Comparison of ENCODE assay signal across 13 cellular contexts in genomic region chr10:75042292-75042974, GRCh38.
DNase-seq lines count a peak whose midpoint lies in the region; ATAC-seq and TF ChIP-seq lines count a peak whose summit lies in the region.
"Had no signal": no experiment of that assay in that cellular context is flagged by ENCODE, and none has a peak within 500 bp of the region (broad histone marks: within the 10 kb centered on the region; RNA-seq: fewer than 3 reads in every experiment).

No MANE protein-coding gene starts in this region.

- H3K27ac ChIP-seq in muscle layer of colon (ENCODE audit: low read depth, low read length) = peak overlapping the region; percentile 55
- H3K27ac ChIP-seq: neutrophil, SJSA1, vagina had no signal

- H3K9ac ChIP-seq in muscle layer of colon (ENCODE audit: low read length) = no peak overlapping the region

- H3K9me3 ChIP-seq in muscle layer of colon (ENCODE audit: low read length) = no peaks in the 10 kb centered on the region
- H3K9me3 ChIP-seq: neutrophil, SJSA1, vagina had no signal

- no peaks in the 10 kb centered on the region for H3K27me3 ChIP-seq in muscle layer of colon (ENCODE audit: control insufficient read depth in 1 of 2, insufficient read depth in 2 of 2, low read length in 2 of 2)
- H3K27me3 ChIP-seq: SJSA1, vagina had no signal

- DNase-seq in AG20443 (ENCODE audit: low spot score) = peak; percentile 66
- peak; percentile 91 for DNase-seq in HFF-Myc (ENCODE audit: extremely low read depth, low read depth)
- DNase-seq in astrocyte of the hippocampus (ENCODE audit: low read depth, low spot score) = peak; percentile 69
- no peak for DNase-seq in CD1c-positive myeloid dendritic cell (ENCODE audit: extremely low spot score)
- DNase-seq in NOMO-1 treated with dmso at 0.1 percent for 144 hours (lab: John Stamatoyannopoulos, UW; ENCODE audit: unreplicated experiment) = no peak
- DNase-seq: DMS79, NCI-H187 treated with DMSO at 0.1 percent for 48 hours had no signal

- no peaks in the 10 kb centered on the region for H3K36me3 ChIP-seq in muscle layer of colon (ENCODE audit: insufficient read depth, low read length)
- H3K36me3 ChIP-seq: neutrophil, SJSA1, vagina had no signal

- TF ChIP-seq CTCF in HFF-Myc (IDR thresholded peaks at IDR 0.05; ENCODE audit: low read depth, low read length, missing control alignments) = no peak

- ATAC-seq in GM19328 (IDR thresholded peaks at IDR 0.05; ENCODE audit: unreplicated experiment) (no peak), GM19397 (IDR thresholded peaks at IDR 0.05; ENCODE audit: unreplicated experiment) (no peak)

- H3K4me3 ChIP-seq in HFF-Myc (replicated peaks; ENCODE audit: low read depth, low read length) = no peak overlapping the region
- H3K4me3 ChIP-seq in muscle layer of colon (ENCODE audit: low read depth in 1 of 2, low read length in 2 of 2) = no peak overlapping the region
- H3K4me3 ChIP-seq: SJSA1, vagina had no signal

- H3K4me1 ChIP-seq in muscle layer of colon (ENCODE audit: insufficient read depth, low read length) = peaks cover 20% of the 10 kb centered on the region

Comparison
In these comparisons a context has a peak if more than half of its experiments do, and no peak if none do; other contexts are left out.
1. DNase-seq: peak in AG20443 (single experiment), HFF-Myc (single experiment) and astrocyte of the hippocampus (single experiment); none in CD1c-positive myeloid dendritic cell (single experiment) and NOMO-1 treated with dmso at 0.1 percent for 144 hours (single experiment).